In genomic region chr6:130625825-130626500, GRCh38 we compare ENCODE assay signal across 9 cellular contexts.
DNase-seq lines count a peak whose midpoint lies in the region; ATAC-seq and TF ChIP-seq lines count a peak whose summit lies in the region.
"Had no signal": no experiment of that assay in that cellular context is flagged by ENCODE, and none has a peak within 500 bp of the region (broad histone marks: within the 10 kb centered on the region; RNA-seq: fewer than 3 reads in every experiment).

No MANE protein-coding gene starts in this region.

- DNase-seq in AG10803 (ENCODE audit: low read depth), result peak; percentile 87
- peak; percentile 26 for DNase-seq in astrocyte of the hippocampus (ENCODE audit: low read depth, low spot score)
- no peak for DNase-seq in ascending aorta (ENCODE audit: low spot score in 2 of 2)
- DNase-seq in psoas muscle, result no peak
- no peak for DNase-seq in CD4-positive, alpha-beta T cell
- no peak for DNase-seq in germinal center (ENCODE audit: low spot score)
- DNase-seq: activated B cell treated with CpG ODN at 0.5 μM for 24 hours had no signal

- no peak overlapping the region for H3K27ac Mint-ChIP-seq in CD4-positive, alpha-beta T cell
- H3K27ac Mint-ChIP-seq: activated B cell treated with CpG ODN at 0.5 μM for 24 hours had no signal

- no peak for TF ChIP-seq CTCF in AG10803 (conservative IDR thresholded peaks at IDR 0.05; ENCODE audit: low read length)
- no peak for TF ChIP-seq CTCF in ascending aorta (IDR thresholded peaks at IDR 0.05)
- TF ChIP-seq CTCF in psoas muscle (IDR thresholded peaks at IDR 0.05), result no peak
- TF ChIP-seq CTCF in CD4-positive, alpha-beta T cell (IDR thresholded peaks at IDR 0.05), result no peak

- CTCF ChIA-PET in CD4-positive, alpha-beta T cell (lab: Charles Lee), result no interaction called here

- peaks cover 5% of the 10 kb centered on the region for H3K4me1 Mint-ChIP-seq in CD4-positive, alpha-beta T cell (ENCODE audit: low read depth)
- H3K4me1 Mint-ChIP-seq: activated B cell treated with CpG ODN at 0.5 μM for 24 hours had no signal

- no peaks in the 10 kb centered on the region for H3K36me3 Mint-ChIP-seq in CD4-positive, alpha-beta T cell (ENCODE audit: low read depth)

- no peaks in the 10 kb centered on the region for H3K36me3 ChIP-seq in ascending aorta
- H3K36me3 ChIP-seq in psoas muscle (ENCODE audit: insufficient read depth in 1 of 2, low read depth in 1 of 2), result no peaks in the 10 kb centered on the region

- intact Hi-C loops in ascending aorta (cut with DNase I), result no loop called here
- intact Hi-C loops in psoas muscle (cut with DNase I), result no loop called here
- intact Hi-C loops in CD4-positive, alpha-beta T cell (cut with DNase I, micrococcal nuclease), result no loop called here

- POLR2A ChIA-PET in CD4-positive, alpha-beta T cell (lab: Charles Lee), result no interaction called here

- H3K27me3 Mint-ChIP-seq in CD4-positive, alpha-beta T cell, result no peaks in the 10 kb centered on the region
- H3K27me3 Mint-ChIP-seq: activated B cell treated with CpG ODN at 0.5 μM for 24 hours had no signal

- no peaks in the 10 kb centered on the region for H3K9me3 ChIP-seq in ascending aorta
- no peaks in the 10 kb centered on the region for H3K9me3 ChIP-seq in psoas muscle
- H3K9me3 ChIP-seq in CD4-positive, alpha-beta T cell (ENCODE audit: control insufficient read depth, low read length), result no peaks in the 10 kb centered on the region

- WGBS in psoas muscle, 3 donors, result 18 to 36% (median 32%) methylated on average over 3 of the region's 3 CpGs

- no peak overlapping the region for H3K27ac ChIP-seq in ascending aorta
- no peak overlapping the region for H3K27ac ChIP-seq in psoas muscle
- H3K27ac ChIP-seq in CD4-positive, alpha-beta T cell (ENCODE audit: low read depth, low read length), result no peak overlapping the region

- peak; percentile 63 for ATAC-seq in GM19372 (IDR thresholded peaks at IDR 0.05; ENCODE audit: low read depth, unreplicated experiment)
- ATAC-seq in HG03175 (IDR thresholded peaks at IDR 0.05; ENCODE audit: unreplicated experiment), result peak; percentile 76
- no peak for ATAC-seq in psoas muscle
- ATAC-seq in CD4-positive, alpha-beta T cell (ENCODE audit: poor library complexity), result no peak

- H3K4me3 Mint-ChIP-seq in CD4-positive, alpha-beta T cell, result no peak overlapping the region
- H3K4me3 Mint-ChIP-seq: activated B cell treated with CpG ODN at 0.5 μM for 24 hours had no signal

- H3K4me1 ChIP-seq in ascending aorta (no peaks in the 10 kb centered on the region), psoas muscle (no peaks in the 10 kb centered on the region)

- no peaks in the 10 kb centered on the region for H3K9me3 Mint-ChIP-seq in CD4-positive, alpha-beta T cell
- H3K9me3 Mint-ChIP-seq: activated B cell treated with CpG ODN at 0.5 μM for 24 hours had no signal

- H3K27me3 ChIP-seq in ascending aorta (no peaks in the 10 kb centered on the region), psoas muscle (ENCODE audit: insufficient read depth in 3 of 3, low read length in 2 of 3) (no peaks in the 10 kb centered on the region)
- no peaks in the 10 kb centered on the region for H3K27me3 ChIP-seq in CD4-positive, alpha-beta T cell (ENCODE audit: control insufficient read depth, insufficient read depth, low read length)

- H3K4me3 ChIP-seq in AG10803 (ENCODE audit: low read length) (no peak overlapping the region), ascending aorta (no peak overlapping the region), psoas muscle (no peak overlapping the region)

Comparison
In these comparisons a context has a peak if more than half of its experiments do, and no peak if none do; other contexts are left out.
1. DNase-seq: peak in AG10803 (single experiment) and astrocyte of the hippocampus (single experiment); none in ascending aorta (0 of 2), psoas muscle (0 of 2), CD4-positive, alpha-beta T cell (0 of 10) and germinal center (single experiment).
2. ATAC-seq: peak in GM19372 (single experiment) and HG03175 (single experiment); none in psoas muscle (0 of 4) and CD4-positive, alpha-beta T cell (single experiment).